Comparison of ENCODE assay signal across 8 cellular contexts in the genomic region with DNA sequence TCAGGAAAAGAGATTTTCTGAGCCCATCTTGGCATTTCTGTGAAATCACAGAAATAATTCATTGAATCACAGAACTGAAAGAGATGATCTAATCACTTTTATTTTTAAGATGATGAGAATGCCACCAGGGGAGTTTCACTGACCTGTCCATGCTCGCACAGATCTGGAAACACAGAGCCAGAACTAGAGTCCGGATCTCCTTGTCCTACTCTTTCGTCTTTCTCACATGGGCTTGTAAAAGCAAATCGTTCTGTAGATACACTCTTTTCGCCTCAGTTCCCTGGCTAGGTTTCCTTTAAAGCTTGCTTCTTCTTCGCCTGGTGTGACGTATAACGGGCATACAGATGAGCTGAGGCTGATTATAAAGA.
DNase-seq lines count a peak whose midpoint lies in the region; ATAC-seq and TF ChIP-seq lines count a peak whose summit lies in the region.

No MANE protein-coding gene starts in this region.

- H3F3A ChIP-seq in MM.1S (ENCODE audit: insufficient read depth, low read length) = peaks cover 14% of the 10 kb centered on the region

- no peak for DNase-seq in stimulated activated naive CD8-positive, alpha-beta T cell treated with anti-CD3 and anti-CD28 coated beads, Interleukin-15, Interleukin-2, amounts not matched to agents 100 U/mL and 50 U/mL, for 24 hours
- DNase-seq in MM.1S (peak; percentile 33), right cardiac atrium (no peak), immature natural killer cell (no peak), NCI-H524 treated with DMSO at 0.1 percent for 48 hours (lab: John Stamatoyannopoulos, UW) (no peak)
- no peak for DNase-seq in stimulated activated CD4-positive, alpha-beta T cell treated with anti-CD3 and anti-CD28 coated beads, Interleukin-4, amount 100 ng/mL, for 4 hours

- H3K27me3 ChIP-seq in MM.1S (replicated peaks; ENCODE audit: insufficient read depth, low read length) (0 out of 2 replicates have a peak, but pooled peaks cover 3% of the 10 kb centered on the region), right cardiac atrium (ENCODE audit: control insufficient read depth, insufficient read depth) (no peaks in the 10 kb centered on the region)

- H3K4me1 Mint-ChIP-seq in stimulated activated naive CD8-positive, alpha-beta T cell treated with anti-CD3 and anti-CD28 coated beads, Interleukin-15, Interleukin-2, amounts not matched to agents 100 ng/mL and 50 ng/mL, for 24 hours (ENCODE audit: low read depth) = peaks cover 32% of the 10 kb centered on the region
- H3K4me1 Mint-ChIP-seq in immature natural killer cell = peaks cover 2 to 17% of the 10 kb centered on the region in 2 donors

- H3K9me2 ChIP-seq in MM.1S (replicated peaks; ENCODE audit: insufficient read depth, low read length) = no peaks in the 10 kb centered on the region

- H3K9me3 ChIP-seq in MM.1S (replicated peaks; ENCODE audit: insufficient read depth, low read length) (no peaks in the 10 kb centered on the region), right cardiac atrium (ENCODE audit: control insufficient read depth, low read length) (no peaks in the 10 kb centered on the region)

- 38% methylated on average over 8 of the region's 8 CpGs for WGBS in right cardiac atrium
- 35% methylated on average over 8 of the region's 8 CpGs for WGBS in urinary bladder

- peak overlapping the region; percentile 80 for H3K27ac Mint-ChIP-seq in stimulated activated naive CD8-positive, alpha-beta T cell treated with anti-CD3 and anti-CD28 coated beads, Interleukin-15, Interleukin-2, amounts not matched to agents 100 ng/mL and 50 ng/mL, for 24 hours
- H3K27ac Mint-ChIP-seq in immature natural killer cell = no peak overlapping the region

- peak overlapping the region; percentile 49 for H2AFZ ChIP-seq in MM.1S (ENCODE audit: low read length)

- H3K4me1 ChIP-seq in MM.1S (ENCODE audit: low read length) = peaks cover 29% of the 10 kb centered on the region
- no peaks in the 10 kb centered on the region for H3K4me1 ChIP-seq in right cardiac atrium (ENCODE audit: control insufficient read depth, insufficient read depth, low read length)
- no peaks in the 10 kb centered on the region for H3K4me1 ChIP-seq in urinary bladder (ENCODE audit: insufficient read depth)

- peak overlapping the region; percentile 75 for H3K4me2 ChIP-seq in MM.1S (ENCODE audit: low read depth, low read length)

- no peaks in the 10 kb centered on the region for H4K20me1 ChIP-seq in MM.1S (ENCODE audit: insufficient read depth, low read length)

- H3K36me3 ChIP-seq in MM.1S (replicated peaks; ENCODE audit: insufficient read depth, low read length) (no peaks in the 10 kb centered on the region), urinary bladder (ENCODE audit: insufficient read depth) (no peaks in the 10 kb centered on the region)

- peak overlapping the region; percentile 49; the same call in 1 of the 2 replicates for H3K27ac ChIP-seq in MM.1S (ENCODE audit: low read length)
- H3K27ac ChIP-seq in right cardiac atrium (ENCODE audit: low read length) = peak overlapping the region; percentile 86
- peak overlapping the region; percentile 40 for H3K27ac ChIP-seq in urinary bladder (ENCODE audit: low read depth)

- no peaks in the 10 kb centered on the region for H3K79me2 ChIP-seq in MM.1S (ENCODE audit: low read length)

- H3K36me3 Mint-ChIP-seq in stimulated activated naive CD8-positive, alpha-beta T cell treated with anti-CD3 and anti-CD28 coated beads, Interleukin-15, Interleukin-2, amounts not matched to agents 100 ng/mL and 50 ng/mL, for 24 hours (ENCODE audit: low read depth) = no peaks in the 10 kb centered on the region
- no peaks in the 10 kb centered on the region for H3K36me3 Mint-ChIP-seq in immature natural killer cell

- peaks cover 38% of the 10 kb centered on the region for H3K27me3 Mint-ChIP-seq in stimulated activated naive CD8-positive, alpha-beta T cell treated with anti-CD3 and anti-CD28 coated beads, Interleukin-15, Interleukin-2, amounts not matched to agents 100 ng/mL and 50 ng/mL, for 24 hours
- peaks cover 0 to 9% (median 8%) of the 10 kb centered on the region in 3 donors for H3K27me3 Mint-ChIP-seq in immature natural killer cell (ENCODE audit: low read depth in 3 of 3)

- H3K9me3 Mint-ChIP-seq in stimulated activated naive CD8-positive, alpha-beta T cell treated with anti-CD3 and anti-CD28 coated beads, Interleukin-15, Interleukin-2, amounts not matched to agents 100 ng/mL and 50 ng/mL, for 24 hours = no peaks in the 10 kb centered on the region
- H3K9me3 Mint-ChIP-seq in immature natural killer cell = no peaks in the 10 kb centered on the region

- no peak for ATAC-seq in stimulated activated naive CD8-positive, alpha-beta T cell treated with anti-CD3 and anti-CD28 coated beads, Interleukin-15, Interleukin-2, amounts not matched to agents 100 U/mL and 50 U/mL, for 24 hours
- ATAC-seq in right cardiac atrium = no peak

- intact Hi-C loops in right cardiac atrium (cut with DNase I) = no loop called here

- H3K4me3 ChIP-seq in MM.1S (ENCODE audit: low read length) = peak overlapping the region; percentile 47
- peak overlapping the region; percentile 26 for H3K4me3 ChIP-seq in right cardiac atrium (ENCODE audit: low read length)
- H3K4me3 ChIP-seq in urinary bladder (ENCODE audit: low read depth, low read length) = peak overlapping the region; percentile 14

- TF ChIP-seq CTCF in MM.1S (IDR thresholded peaks at IDR 0.05; ENCODE audit: low read length) = no peak

- peak overlapping the region; percentile 20; the same call in 1 of the 2 replicates for H3K9ac ChIP-seq in MM.1S (ENCODE audit: low read length)

- H3K4me3 Mint-ChIP-seq in stimulated activated naive CD8-positive, alpha-beta T cell treated with anti-CD3 and anti-CD28 coated beads, Interleukin-15, Interleukin-2, amounts not matched to agents 100 ng/mL and 50 ng/mL, for 24 hours = no peak overlapping the region
- no peak overlapping the region for H3K4me3 Mint-ChIP-seq in immature natural killer cell
